In the genomic region with DNA sequence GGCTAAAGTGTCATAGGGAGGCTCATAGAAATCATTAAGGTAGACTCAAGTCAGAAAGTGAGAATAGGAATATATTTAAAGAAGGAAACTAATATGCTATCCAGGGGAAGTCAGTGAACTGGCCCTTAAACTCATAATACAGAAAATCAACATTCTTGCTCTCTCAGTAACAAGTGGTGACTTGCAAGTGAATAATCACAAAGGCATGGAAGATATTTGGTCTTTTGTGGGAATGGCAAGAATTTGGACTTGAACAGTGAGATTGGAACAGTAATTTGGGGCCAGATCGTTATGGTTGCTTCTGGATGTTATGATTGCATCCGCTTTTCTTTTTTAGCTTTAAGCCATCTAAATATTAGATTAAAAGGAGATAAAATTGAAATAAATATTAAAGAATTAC, we compare ENCODE assay signal across 12 cellular contexts.
DNase-seq lines count a peak whose midpoint lies in the region; ATAC-seq, FAIRE-seq and TF ChIP-seq lines count a peak whose summit lies in the region.
"Had no signal": no experiment of that assay in that cellular context is flagged by ENCODE, and none has a peak within 500 bp of the region (broad histone marks: within the 10 kb centered on the region; RNA-seq: fewer than 3 reads in every experiment).

No MANE protein-coding gene starts in this region.

- H3K4me2 ChIP-seq in osteoblast (ENCODE audit: insufficient read depth, low read length) = peak overlapping the region; percentile 55

- no peaks in the 10 kb centered on the region for H3K79me2 ChIP-seq in osteoblast (ENCODE audit: insufficient read depth, low read length)

- peak; percentile 14 for FAIRE-seq in RCC 7860 (lab: Jason Lieb, UNC)
- FAIRE-seq: endometrium had no signal

- H3K4me1 ChIP-seq in osteoblast (ENCODE audit: insufficient read depth, low read length) = peaks cover 33% of the 10 kb centered on the region

- no peaks in the 10 kb centered on the region for H4K20me1 ChIP-seq in osteoblast (ENCODE audit: insufficient read depth, low read length)

- DNase-seq in Caki2 (ENCODE audit: low read depth) = peak; percentile 3
- peak; percentile 30 for DNase-seq in RCC 7860 (ENCODE audit: low spot score)
- DNase-seq in epithelial cell of esophagus (ENCODE audit: low read depth) = peak; percentile 47
- DNase-seq in osteoblast (ENCODE audit: insufficient read length, low spot score, missing footprints) = peak; percentile 87
- no peak for DNase-seq in stimulated activated naive CD4-positive, alpha-beta T cell treated with Interleukin-2 at 50 U/mL for 16 hours (lab: John Stamatoyannopoulos, UW)
- DNase-seq in NCI-H2227 treated with DMSO at 0.1 percent for 48 hours (lab: John Stamatoyannopoulos, UW) = no peak
- DNase-seq: activated CD4-positive, alpha-beta T cell treated with anti-CD3 and anti-CD28 coated beads for 1 hour; activated T-cell treated with anti-CD3 and anti-CD28 coated beads, Interleukin-2, amount 50 U/mL, for 72 hours; stimulated activated CD4-positive, alpha-beta T cell treated with anti-CD3 and anti-CD28 coated beads, Interleukin-4, amount 100 ng/mL, for 4 hours had no signal

- H3K9me3 ChIP-seq in osteoblast (ENCODE audit: low read depth, low read length) = no peaks in the 10 kb centered on the region

- no peaks in the 10 kb centered on the region for H3K27me3 ChIP-seq in osteoblast (ENCODE audit: insufficient read depth, low read length)

- H3K4me3 ChIP-seq in epithelial cell of esophagus (ENCODE audit: low read length) (no peak overlapping the region), osteoblast (ENCODE audit: insufficient read depth, low read length) (no peak overlapping the region)

- peaks cover 25% of the 10 kb centered on the region for H3K36me3 ChIP-seq in osteoblast (ENCODE audit: insufficient read depth, low read length)

- in situ Hi-C loops in Caki2 (cut with HindIII; ENCODE audit: low pct_unique_long_range_greater_than_20kb, low sequenced_read_pairs) = no loop called here

- H2AFZ ChIP-seq in osteoblast (ENCODE audit: low read length) = no peak overlapping the region

- H3K27ac ChIP-seq in osteoblast (ENCODE audit: low read depth, low read length) = peak overlapping the region; percentile 90

- no peak for ATAC-seq in HG03442 (IDR thresholded peaks at IDR 0.05; ENCODE audit: unreplicated experiment)
- ATAC-seq in HG02938 (IDR thresholded peaks at IDR 0.05; ENCODE audit: unreplicated experiment) = no peak
- ATAC-seq: activated T-cell treated with anti-CD3 and anti-CD28 coated beads, Interleukin-2, amount 50 U/mL, for 72 hours had no signal

- TF ChIP-seq CTCF in epithelial cell of esophagus (IDR thresholded peaks at IDR 0.05; ENCODE audit: insufficient read depth, low read depth, low read length, missing control alignments) (no peak), osteoblast (IDR thresholded peaks at IDR 0.05; ENCODE audit: extremely low read depth, low read depth, low read length) (no peak)

Comparison
In these comparisons a context has a peak if more than half of its experiments do, and no peak if none do; other contexts are left out.
1. DNase-seq: peak in Caki2 (single experiment), RCC 7860 (single experiment), epithelial cell of esophagus (single experiment) and osteoblast (single experiment); none in stimulated activated naive CD4-positive, alpha-beta T cell treated with Interleukin-2 at 50 U/mL for 16 hours (single experiment) and NCI-H2227 treated with DMSO at 0.1 percent for 48 hours (single experiment).